8 cellular contexts compared by ENCODE assay signal in the genomic region with DNA sequence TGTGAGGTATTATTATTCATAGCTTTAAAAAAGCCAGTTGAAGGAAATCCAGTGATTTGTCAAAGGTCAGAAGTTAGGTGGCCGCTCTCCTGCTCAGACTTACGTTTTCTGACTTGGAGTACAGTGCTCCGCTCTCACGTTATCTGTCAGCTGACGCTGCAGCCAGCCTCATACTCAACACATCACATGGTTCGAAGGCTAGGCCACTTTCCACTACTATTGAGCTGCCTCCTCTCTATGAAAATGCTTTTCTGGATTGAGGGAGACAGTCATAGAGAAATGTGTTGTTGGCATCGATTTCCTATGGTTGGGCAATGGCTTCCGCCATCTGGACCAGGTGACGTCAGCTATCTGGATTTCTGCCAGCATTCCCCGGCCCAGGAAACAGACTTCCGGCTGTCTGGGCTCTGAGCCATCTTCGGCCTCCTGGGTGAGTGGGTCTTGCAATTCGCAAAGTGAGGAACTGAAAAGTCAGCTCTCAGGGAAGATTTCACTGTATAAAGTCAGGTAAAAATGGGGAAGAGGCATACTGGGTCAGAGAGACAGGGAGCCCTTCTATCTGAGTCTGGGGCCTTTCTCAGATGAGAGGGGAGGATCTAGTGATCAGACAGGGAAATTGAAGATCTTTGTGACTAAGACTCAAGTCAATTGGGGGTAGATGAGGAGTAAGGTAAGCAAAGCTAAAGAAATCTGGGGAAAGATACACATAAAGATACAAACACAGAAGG. TPM values are rescaled to one million over a fixed set of nuclear protein-coding genes. Genes with fewer than 3 reads are reported as not detected.
DNase-seq lines count a peak whose midpoint lies in the region; ATAC-seq and TF ChIP-seq lines count a peak whose summit lies in the region.

No MANE protein-coding gene starts in this region.

- H3K36me3 ChIP-seq in GM06990 (ENCODE audit: control insufficient read depth, insufficient read depth, low read length) (no peaks in the 10 kb centered on the region), right lobe of liver (no peaks in the 10 kb centered on the region)

- TF ChIP-seq CTCF in GM06990 (IDR thresholded peaks at IDR 0.05; ENCODE audit: insufficient read depth, low read length, poor library complexity, severe bottlenecking) (no peak), coronary artery (IDR thresholded peaks at IDR 0.05) (no peak), right lobe of liver (IDR thresholded peaks at IDR 0.05) (no peak)

- H3K4me1 ChIP-seq in right lobe of liver: peaks cover 2 to 32% (median 7%) of the 10 kb centered on the region in 4 donors

- H3K4me3 ChIP-seq in GM06990 (replicated peaks; ENCODE audit: low read depth, low read length): no peak overlapping the region
- H3K4me3 ChIP-seq in coronary artery: peak overlapping the region; percentile 37
- H3K4me3 ChIP-seq in right lobe of liver: peak overlapping the region in 1 of 3 donors; percentile 34

- ATAC-seq in right lobe of liver: peak; percentile 78 to 84 (median 81)
- peak; percentile 47 for ATAC-seq in stimulated activated naive CD8-positive, alpha-beta T cell treated with anti-CD3 and anti-CD28 coated beads, Interleukin-15, Interleukin-2, amounts not matched to agents 100 U/mL and 50 U/mL, for 24 hours
- no peak for ATAC-seq in GM18519 (IDR thresholded peaks at IDR 0.05; ENCODE audit: low FRiP score, unreplicated experiment)
- no peak for ATAC-seq in GM19023 (IDR thresholded peaks at IDR 0.05; ENCODE audit: unreplicated experiment)

- DNase-seq in GM06990 (ENCODE audit: extremely low read depth, insufficient read length) (peak; percentile 70), NCI-H1436 (lab: John Stamatoyannopoulos, UW) (peak; percentile 81), SW 1271 (lab: John Stamatoyannopoulos, UW) (peak; percentile 90 to 96), coronary artery (ENCODE audit: low spot score) (peak; percentile 97), right lobe of liver (peak; percentile 95 to 98 (median 95))
- peak; percentile 57 for DNase-seq in stimulated activated naive CD8-positive, alpha-beta T cell treated with anti-CD3 and anti-CD28 coated beads, Interleukin-15, Interleukin-2, amounts not matched to agents 100 U/mL and 50 U/mL, for 24 hours

- no peaks in the 10 kb centered on the region for H3K9me3 ChIP-seq in right lobe of liver

- peak overlapping the region; percentile 86 to 93 for H3K27ac ChIP-seq in coronary artery
- peak overlapping the region; percentile 89 to 92 (median 89) for H3K27ac ChIP-seq in right lobe of liver

- intact Hi-C loops in right lobe of liver (cut with DNase I): no loop called here

- WGBS in right lobe of liver (ENCODE audit: insufficient coverage, low coverage, low lambda C conversion rate, missing lambda C conversion rate): under 1% methylated on average over 13 of the region's 13 CpGs

- H3K27me3 ChIP-seq in GM06990 (replicated peaks; ENCODE audit: control insufficient read depth, insufficient read depth, low read length): no peaks in the 10 kb centered on the region
- H3K27me3 ChIP-seq in right lobe of liver: no peaks in the 10 kb centered on the region

- TF ChIP-seq POLR2A in right lobe of liver (IDR thresholded peaks at IDR 0.05): peak; percentile 73

RNA-seq across cellular contexts. Expression of gene IER3, which starts 37.5 kb away (rescaled TPM):
- 10 to 100 TPM in 3 of 6 experiments, 1 to 10 TPM in 3; 2.8 to 72.3 (median 24.5) TPM for total RNA-seq in right lobe of liver

RNA-seq across cellular contexts. Expression of gene FLOT1, which starts 39.4 kb away (rescaled TPM):
- total RNA-seq in right lobe of liver: 10 to 100 TPM; 37.1 to 92.2 (median 73.5) TPM

Comparison
In these comparisons a context has a peak if more than half of its experiments do, and no peak if none do; other contexts are left out.
1. ATAC-seq: peak in right lobe of liver (4 of 4) and stimulated activated naive CD8-positive, alpha-beta T cell treated with anti-CD3 and anti-CD28 coated beads, Interleukin-15, Interleukin-2, amounts not matched to agents 100 U/mL and 50 U/mL, for 24 hours (single experiment); none in GM18519 (single experiment) and GM19023 (single experiment).
2. Peak in every context shown above with its lines, with median percentiles within 50 percentile points of each other: DNase-seq.